11 cellular contexts compared by ENCODE assay signal in genomic region chr10:103445767-103446567, GRCh38. TPM values are rescaled to one million over a fixed set of nuclear protein-coding genes. Genes with fewer than 3 reads are reported as not detected.
A peak's percentile ranks its signal among the peaks of the same experiment; 100 is the strongest.
DNase-seq lines count a peak whose midpoint lies in the region; ATAC-seq and TF ChIP-seq lines count a peak whose summit lies in the region.
"Had no signal": no experiment of that assay in that cellular context is flagged by ENCODE, and none has a peak within 500 bp of the region (broad histone marks: within the 10 kb centered on the region; RNA-seq: fewer than 3 reads in every experiment).

No MANE protein-coding gene starts in this region.

- H3K9me3 Mint-ChIP-seq in CD8-positive, alpha-beta T cell, result no peaks in the 10 kb centered on the region
- H3K9me3 Mint-ChIP-seq: activated T-cell treated with anti-CD3 and anti-CD28 coated beads, Interleukin-2, amount 50 U/mL, for 72 hours; IgD-negative memory B cell had no signal

- H3K27me3 Mint-ChIP-seq in CD8-positive, alpha-beta T cell (ENCODE audit: low read depth), result no peaks in the 10 kb centered on the region
- H3K27me3 Mint-ChIP-seq: IgD-negative memory B cell had no signal

- no peak overlapping the region for H3K4me3 Mint-ChIP-seq in CD8-positive, alpha-beta T cell
- H3K4me3 Mint-ChIP-seq: activated T-cell treated with anti-CD3 and anti-CD28 coated beads, Interleukin-2, amount 50 U/mL, for 72 hours had no signal

- POLR2A ChIA-PET in CD8-positive, alpha-beta T cell (lab: Charles Lee), result interaction anchor here (1.0 kb wide), 1 partner anchor 9 kb away, joined by 5 read pairs; no protein-coding TSS in a partner anchor
- POLR2A ChIA-PET in GM10248 (lab: Yijun Ruan, JAX), result no interaction called here

- no peaks in the 10 kb centered on the region for H3K9me3 ChIP-seq in CD8-positive, alpha-beta T cell (ENCODE audit: low read length)
- no peaks in the 10 kb centered on the region for H3K9me3 ChIP-seq in adipocyte (ENCODE audit: control insufficient read depth, low read length)
- H3K9me3 ChIP-seq: HAP-1 had no signal

- no peak overlapping the region for H3K4me3 ChIP-seq in CD8-positive, alpha-beta T cell (ENCODE audit: low read depth, low read length)
- H3K4me3 ChIP-seq in adipocyte (ENCODE audit: low read length), result no peak overlapping the region
- H3K4me3 ChIP-seq in rectal smooth muscle tissue (ENCODE audit: low read length), result no peak overlapping the region
- H3K4me3 ChIP-seq: HAP-1 had no signal

- H3K9ac ChIP-seq in adipocyte (ENCODE audit: low read length) (peak overlapping the region; percentile 76), rectal smooth muscle tissue (ENCODE audit: low read length) (no peak overlapping the region)

- H3K4me1 ChIP-seq in CD8-positive, alpha-beta T cell (ENCODE audit: insufficient read depth, low read length), result peaks cover 21% of the 10 kb centered on the region
- H3K4me1 ChIP-seq in adipocyte (ENCODE audit: control insufficient read depth, insufficient read depth, low read length) (peaks cover 73% of the 10 kb centered on the region), rectal smooth muscle tissue (ENCODE audit: control insufficient read depth, insufficient read depth, low read length) (no peaks in the 10 kb centered on the region)

- no peak for DNase-seq in CD8-positive, alpha-beta T cell
- DNase-seq in adipocyte (ENCODE audit: low read depth) (peak; percentile 21), Right ventricle myocardium inferior (ENCODE audit: missing footprints) (peak; percentile 85), GM10248 (ENCODE audit: extremely low spot score) (no peak), NCI-H1694 treated with DMSO at 0.1 percent for 48 hours (lab: John Stamatoyannopoulos, UW) (no peak), glomerular visceral epithelial cell (ENCODE audit: extremely low spot score) (no peak)
- DNase-seq: activated T-cell treated with anti-CD3 and anti-CD28 coated beads, Interleukin-2, amount 50 U/mL, for 72 hours had no signal

- H3K4me1 Mint-ChIP-seq in CD8-positive, alpha-beta T cell (ENCODE audit: low read depth), result peaks cover 32% of the 10 kb centered on the region

- CTCF ChIA-PET in CD8-positive, alpha-beta T cell (lab: Charles Lee), result interaction anchor here (0.8 to 2.0 kb wide), 3 partner anchors 29 to 39 kb away, joined by 3 to 6 read pairs (median 3); no protein-coding TSS in a partner anchor
- CTCF ChIA-PET in GM10248 (lab: Yijun Ruan, JAX), result interaction anchor here (1.2 kb wide), 1 partner anchor 39 kb away, joined by 3 read pairs; no protein-coding TSS in a partner anchor

- H3K36me3 Mint-ChIP-seq in CD8-positive, alpha-beta T cell, result peaks cover 86% of the 10 kb centered on the region

- no peaks in the 10 kb centered on the region for H3K27me3 ChIP-seq in CD8-positive, alpha-beta T cell (ENCODE audit: insufficient read depth, low read length)
- no peaks in the 10 kb centered on the region for H3K27me3 ChIP-seq in adipocyte (replicated peaks; ENCODE audit: control insufficient read depth, insufficient read depth, low read length)
- H3K27me3 ChIP-seq in rectal smooth muscle tissue (ENCODE audit: control insufficient read depth, insufficient read depth, low read length), result no peaks in the 10 kb centered on the region

- TF ChIP-seq CTCF in CD8-positive, alpha-beta T cell (IDR thresholded peaks at IDR 0.05), result no peak
- no peak for TF ChIP-seq CTCF in GM10248 (IDR thresholded peaks at IDR 0.05; ENCODE audit: control extremely low read depth, extremely low read depth, low read depth, missing control alignments)

- H3K27ac Mint-ChIP-seq in CD8-positive, alpha-beta T cell, result peak overlapping the region; percentile 56
- H3K27ac Mint-ChIP-seq: activated T-cell treated with anti-CD3 and anti-CD28 coated beads, Interleukin-2, amount 50 U/mL, for 72 hours had no signal

- no peak overlapping the region for H3K27ac ChIP-seq in CD8-positive, alpha-beta T cell (ENCODE audit: low read depth, low read length)
- H3K27ac ChIP-seq in rectal smooth muscle tissue (ENCODE audit: low read depth, low read length), result peak overlapping the region; percentile 50

- ATAC-seq in CD8-positive, alpha-beta T cell, result no peak
- peak; percentile 81 for ATAC-seq in Right ventricle myocardium inferior
- ATAC-seq in HG03175 (IDR thresholded peaks at IDR 0.05; ENCODE audit: unreplicated experiment), result no peak
- ATAC-seq: activated T-cell treated with anti-CD3 and anti-CD28 coated beads, Interleukin-2, amount 50 U/mL, for 72 hours had no signal

- intact Hi-C loops in CD8-positive, alpha-beta T cell (cut with DNase I, micrococcal nuclease), result no loop called here
- intact Hi-C loops in Right ventricle myocardium inferior (cut with DNase I), result no loop called here

- H3K36me3 ChIP-seq in CD8-positive, alpha-beta T cell (ENCODE audit: insufficient read depth, low read length), result peaks cover 36% of the 10 kb centered on the region
- H3K36me3 ChIP-seq in adipocyte (ENCODE audit: control insufficient read depth, insufficient read depth, low read length, severe bottlenecking) (peaks cover 69% of the 10 kb centered on the region), rectal smooth muscle tissue (ENCODE audit: control insufficient read depth, insufficient read depth, low read length) (peaks cover 37% of the 10 kb centered on the region)

RNA-seq across cellular contexts. Expression of gene CALHM2, which starts 6.2 kb away (rescaled TPM):
- 1 to 10 TPM; 1.6 to 1.7 TPM for total RNA-seq in CD8-positive, alpha-beta T cell
- total RNA-seq in Right ventricle myocardium inferior, result 15.2 TPM

RNA-seq across cellular contexts. Expression of gene CALHM1, which starts 12.7 kb away (rescaled TPM):
- not detected for total RNA-seq in CD8-positive, alpha-beta T cell
- not detected for total RNA-seq in Right ventricle myocardium inferior
- total RNA-seq: activated T-cell treated with anti-CD3 and anti-CD28 coated beads, Interleukin-2, amount 50 U/mL, for 72 hours had no signal

RNA-seq across cellular contexts. Expression of gene CALHM3, which starts 33.1 kb away (rescaled TPM):
- not detected for total RNA-seq in CD8-positive, alpha-beta T cell
- not detected for total RNA-seq in Right ventricle myocardium inferior
- total RNA-seq: activated T-cell treated with anti-CD3 and anti-CD28 coated beads, Interleukin-2, amount 50 U/mL, for 72 hours had no signal

RNA-seq across cellular contexts. Expression of gene NEURL1, which starts 47.5 kb away (rescaled TPM):
- under 1 TPM; 0.47 to 0.95 TPM for total RNA-seq in CD8-positive, alpha-beta T cell
- total RNA-seq in Right ventricle myocardium inferior, result 0.05 TPM

RNA-seq across cellular contexts. Expression of gene PDCD11, which starts 49.5 kb away (rescaled TPM):
- total RNA-seq in CD8-positive, alpha-beta T cell, result 10 to 100 TPM; 13.7 to 15.0 TPM
- 12.1 TPM for total RNA-seq in Right ventricle myocardium inferior

Comparison
In these comparisons a context has a peak if more than half of its experiments do, and no peak if none do; other contexts are left out.
1. DNase-seq: peak in adipocyte (single experiment) and Right ventricle myocardium inferior (single experiment); none in CD8-positive, alpha-beta T cell (0 of 7), GM10248 (single experiment), NCI-H1694 treated with DMSO at 0.1 percent for 48 hours (single experiment) and glomerular visceral epithelial cell (single experiment).